Comparison of ENCODE assay signal across 8 cellular contexts in genomic region chr17:17955790-17956341, GRCh38. TPM values are rescaled to one million over a fixed set of nuclear protein-coding genes. Genes with fewer than 3 reads are reported as not detected.
DNase-seq lines count a peak whose midpoint lies in the region; ATAC-seq, FAIRE-seq and TF ChIP-seq lines count a peak whose summit lies in the region.
"Not testable (repeated sequence)": the region's sequence is repeated elsewhere in the genome, so short reads cannot be mapped to it uniquely, and the experiment has no call there.
"Had no signal": no experiment of that assay in that cellular context is flagged by ENCODE, and none has a peak within 500 bp of the region (broad histone marks: within the 10 kb centered on the region; RNA-seq: fewer than 3 reads in every experiment).

No MANE protein-coding gene starts in this region.

- ATAC-seq in GM23338, T-helper 17 cell, HepG2: not testable (repeated sequence)

- in situ Hi-C loops in HepG2 (cut with HindIII; ENCODE audit: extremely low pct_ligation_motif_present, low pct_unique_long_range_greater_than_20kb), result not testable (repeated sequence)

- H3K9ac ChIP-seq in HepG2 (ENCODE audit: insufficient read depth, low read depth, low read length), result not testable (repeated sequence)

- intact Hi-C loops in activated CD4-positive, alpha-beta memory T cell treated with anti-CD3 and anti-CD28 coated beads for 36 hours (cut with micrococcal nuclease), result loop anchor here (10.0 kb wide), 1 partner anchor 229 kb away; the partner anchor contains the start of gene ALKBH5
- intact Hi-C loops in HepG2 (cut with micrococcal nuclease; ENCODE audit: unreplicated experiment), result not testable (repeated sequence)

- not testable (repeated sequence) for TF ChIP-seq CTCF in GM23338 (conservative IDR thresholded peaks at IDR 0.05; ENCODE audit: low read depth in 2 of 2); HepG2 (CRISPR knock-in tag; IDR thresholded peaks at IDR 0.05)

- BruUV-seq in HepG2 (replicated peaks; lab: Mats Ljungman, UMichigan), result not testable (repeated sequence)

- H3K4me3 Mint-ChIP-seq in GM23338; T-helper 17 cell; activated CD4-positive, alpha-beta memory T cell treated with anti-CD3 and anti-CD28 coated beads for 36 hours: not testable (repeated sequence)
- peak overlapping the region; percentile 19 for H3K4me3 Mint-ChIP-seq in activated naive CD8-positive, alpha-beta T cell treated with anti-CD3 and anti-CD28 coated beads for 36 hours

- H3K4me1 ChIP-seq in GM23338 (ENCODE audit: insufficient read depth) (peaks cover 28% of the 10 kb centered on the region), HepG2 (ENCODE audit: insufficient read depth, low read length) (peaks cover 29% of the 10 kb centered on the region)

- TF ChIP-seq RAD21 in HepG2 (CRISPR knock-in tag; IDR thresholded peaks at IDR 0.05), result not testable (repeated sequence)

- H3K9me2 ChIP-seq in GM23338 (ENCODE audit: insufficient read depth), result not testable (repeated sequence)

- peak; percentile 21 for DNase-seq in GM23338 (ENCODE audit: low spot score)
- DNase-seq in T-helper 17 cell; HepG2 (ENCODE audit: low spot score): not testable (repeated sequence)
- DNase-seq in activated CD4-positive, alpha-beta memory T cell treated with anti-CD3 and anti-CD28 coated beads for 36 hours, result peak; percentile 30
- peak; percentile 44 to 54 for DNase-seq in activated T-cell treated with anti-CD3 and anti-CD28 coated beads, Interleukin-2, amount 50 U/mL, for 48 hours
- DNase-seq in activated naive CD8-positive, alpha-beta T cell treated with anti-CD3 and anti-CD28 coated beads for 36 hours, result peak; percentile 48
- DNase-seq in stimulated activated CD4-positive, alpha-beta T cell treated with anti-CD3 and anti-CD28 coated beads, Interleukin-15, amount 100 ng/mL, for 24 hours, result peak; percentile 11

- POLR2A ChIA-PET in activated CD4-positive, alpha-beta memory T cell treated with anti-CD3 and anti-CD28 coated beads for 36 hours (lab: Charles Lee), result interaction anchor here (0.6 kb wide), 1 partner anchor 16 kb away, joined by 3 read pairs; no protein-coding TSS in a partner anchor
- POLR2A ChIA-PET in HepG2 (lab: Yijun Ruan, JAX), result interaction anchor here (0.9 kb wide), 1 partner anchor 12 kb away, joined by 3 read pairs; no protein-coding TSS in a partner anchor

- H3K27me3 ChIP-seq in GM23338 (ENCODE audit: insufficient read depth); HepG2 (ENCODE audit: control insufficient read depth in 1 of 2, insufficient read depth in 2 of 2, low read length in 2 of 2): not testable (repeated sequence)

- not testable (repeated sequence) for FAIRE-seq in HepG2 (lab: Jason Lieb, UNC)

- WGBS in HepG2 (ENCODE audit: low lambda C conversion rate), result 92% methylated on average over 12 of the region's 12 CpGs

- TF ChIP-seq POLR2A in HepG2 (IDR thresholded peaks at IDR 0.05; ENCODE audit: insufficient read depth in 1 of 2, low read depth in 2 of 2, low read length in 2 of 2), result not testable (repeated sequence)

- not testable (repeated sequence) for H3K4me2 ChIP-seq in GM23338; HepG2 (ENCODE audit: low read depth, low read length)

- not testable (repeated sequence) for H3K36me3 ChIP-seq in GM23338 (ENCODE audit: insufficient read depth); HepG2 (replicated peaks in 1 of 2; ENCODE audit: control insufficient read depth in 1 of 2, insufficient read depth in 2 of 2, low read length in 2 of 2)

- not testable (repeated sequence) for H3K4me3 ChIP-seq in GM23338; HepG2 (replicated peaks in 1 of 3; ENCODE audit: insufficient read depth in 1 of 3, low read depth in 2 of 3, low read length in 3 of 3)

- CTCF ChIA-PET in activated CD4-positive, alpha-beta memory T cell treated with anti-CD3 and anti-CD28 coated beads for 36 hours (lab: Charles Lee); HepG2 (lab: Yijun Ruan, JAX; ENCODE audit: low intra/inter-chr PET ratio, low total read pairs): not testable (repeated sequence)

- not testable (repeated sequence) for H3K27ac ChIP-seq in GM23338 (ENCODE audit: low read depth); HepG2 (ENCODE audit: extremely low read length, insufficient read depth, low read length)

- not testable (repeated sequence) for H3K9me3 Mint-ChIP-seq in GM23338; activated CD4-positive, alpha-beta memory T cell treated with anti-CD3 and anti-CD28 coated beads for 36 hours; activated naive CD8-positive, alpha-beta T cell treated with anti-CD3 and anti-CD28 coated beads for 36 hours

- H3K4me1 Mint-ChIP-seq in GM23338 (peaks cover 29% of the 10 kb centered on the region), T-helper 17 cell (peaks cover 51% of the 10 kb centered on the region)
- peaks cover 45% of the 10 kb centered on the region for H3K4me1 Mint-ChIP-seq in activated CD4-positive, alpha-beta memory T cell treated with anti-CD3 and anti-CD28 coated beads for 36 hours (ENCODE audit: low read depth)
- peaks cover 60% of the 10 kb centered on the region for H3K4me1 Mint-ChIP-seq in activated naive CD8-positive, alpha-beta T cell treated with anti-CD3 and anti-CD28 coated beads for 36 hours

- not testable (repeated sequence) for H3K27me3 Mint-ChIP-seq in GM23338 (ENCODE audit: insufficient read depth, low read depth, poor library complexity); T-helper 17 cell; activated CD4-positive, alpha-beta memory T cell treated with anti-CD3 and anti-CD28 coated beads for 36 hours; activated naive CD8-positive, alpha-beta T cell treated with anti-CD3 and anti-CD28 coated beads for 36 hours

- not testable (repeated sequence) for H3K9me3 ChIP-seq in T-helper 17 cell (ENCODE audit: control insufficient read depth, low read length, poor library complexity, severe bottlenecking); HepG2 (ENCODE audit: low read length)

- H3K27ac Mint-ChIP-seq in GM23338, result not testable (repeated sequence)
- H3K27ac Mint-ChIP-seq in T-helper 17 cell, result peak overlapping the region; percentile 24
- H3K27ac Mint-ChIP-seq in activated CD4-positive, alpha-beta memory T cell treated with anti-CD3 and anti-CD28 coated beads for 36 hours, result peak overlapping the region; percentile 46
- peak overlapping the region; percentile 78 for H3K27ac Mint-ChIP-seq in activated naive CD8-positive, alpha-beta T cell treated with anti-CD3 and anti-CD28 coated beads for 36 hours

- H3F3A ChIP-seq in GM23338 (replicated peaks; ENCODE audit: low read depth), result not testable (repeated sequence)

- H4K20me1 ChIP-seq in GM23338 (replicated peaks; ENCODE audit: insufficient read depth); HepG2 (ENCODE audit: insufficient read depth, low read length): not testable (repeated sequence)

- H3K79me2 ChIP-seq in GM23338 (replicated peaks; ENCODE audit: insufficient read depth); HepG2 (ENCODE audit: insufficient read depth, low read length): not testable (repeated sequence)

- H2AFZ ChIP-seq in GM23338; HepG2 (ENCODE audit: low read length): not testable (repeated sequence)

- H3K36me3 Mint-ChIP-seq in GM23338 (ENCODE audit: low read depth); T-helper 17 cell (ENCODE audit: low read depth); activated CD4-positive, alpha-beta memory T cell treated with anti-CD3 and anti-CD28 coated beads for 36 hours: not testable (repeated sequence)
- H3K36me3 Mint-ChIP-seq in activated naive CD8-positive, alpha-beta T cell treated with anti-CD3 and anti-CD28 coated beads for 36 hours, result peaks cover 17% of the 10 kb centered on the region

- not testable (repeated sequence) for TF ChIP-seq EP300 in HepG2 (IDR thresholded peaks at IDR 0.05; ENCODE audit: low read depth in 2 of 2, low read length in 2 of 2); HepG2 (CRISPR knock-in tag; IDR thresholded peaks at IDR 0.05; ENCODE audit: borderline replicate concordance)

RNA-seq across cellular contexts. Expression of gene TOM1L2, which starts 16.3 kb away (rescaled TPM):
- 3.0 and 3.3 TPM in 2 replicates for total RNA-seq in GM23338 (2014; rRNA removed; shearing (Covaris generic))
- 1.7 and 3.3 TPM in 2 replicates for polyA plus RNA-seq in GM23338 (2016; fragmentation: Nextera tagmentation; extraction: Ambion mirVana)
- 10 to 100 TPM; 42.2 to 44.2 TPM for total RNA-seq in T-helper 17 cell
- 10 to 100 TPM; 11.1 to 12.7 TPM for total RNA-seq in activated CD4-positive, alpha-beta memory T cell treated with anti-CD3 and anti-CD28 coated beads for 36 hours
- total RNA-seq in activated naive CD8-positive, alpha-beta T cell treated with anti-CD3 and anti-CD28 coated beads for 36 hours, result 1 to 10 TPM; 8.5 to 9.0 TPM
- total RNA-seq in HepG2 (2016; rRNA removed; fragmentation: Illumina TruSeq; extraction: Trizol), result 4.5 and 4.7 TPM in 2 replicates
- total RNA-seq in HepG2 (2016; cell fraction: cytosol; rRNA removed; fragmentation: Illumina TruSeq; extraction: Trizol; ENCODE audit: low read depth), result 1.0 and 1.2 TPM in 2 replicates
- 3.8 and 3.9 TPM in 2 replicates for total RNA-seq in HepG2 (2016; cell fraction: insoluble cytoplasmic fraction; rRNA removed; fragmentation: Illumina TruSeq; extraction: Trizol)
- total RNA-seq in HepG2 (2016; cell fraction: membrane; rRNA removed; fragmentation: Illumina TruSeq; extraction: Trizol), result 2.5 and 3.4 TPM in 2 replicates
- total RNA-seq in HepG2 (2016; cell fraction: nucleus; rRNA removed; fragmentation: Illumina TruSeq; extraction: Trizol), result 4.6 and 5.4 TPM in 2 replicates
- polyA plus RNA-seq in HepG2 (2011; rRNA removed), result 7.4 and 9.1 TPM in 2 replicates
- polyA plus RNA-seq in HepG2 (2011; cell fraction: cytosol; rRNA removed), result 4.5 and 4.8 TPM in 2 replicates
- 16.8 and 18.7 TPM in 2 replicates for polyA plus RNA-seq in HepG2 (2011; cell fraction: nucleus; rRNA removed)
- polyA plus RNA-seq in HepG2 (2012), result 5.5 and 5.7 TPM in 2 replicates
- polyA plus RNA-seq in HepG2 (2016; cell fraction: cytosol; fragmentation: Illumina TruSeq; extraction: Trizol; ENCODE audit: low read depth), result 0.55 and 0.60 TPM in 2 replicates
- polyA plus RNA-seq in HepG2 (2016; cell fraction: insoluble cytoplasmic fraction; fragmentation: Illumina TruSeq; extraction: Trizol; ENCODE audit: low read depth), result 2.0 and 3.7 TPM in 2 replicates
- 1.2 and 1.4 TPM in 2 replicates for polyA plus RNA-seq in HepG2 (2016; cell fraction: membrane; fragmentation: Illumina TruSeq; extraction: Trizol; ENCODE audit: low read depth)
- polyA plus RNA-seq in HepG2 (2016; cell fraction: nucleus; fragmentation: Illumina TruSeq; extraction: Trizol; ENCODE audit: insufficient read depth, low read depth), result 8.1 and 9.2 TPM in 2 replicates
- polyA minus RNA-seq in HepG2 (2011; rRNA and poly(A)+ RNA removed; ENCODE audit: low replicate concordance), result 15.0 and 27.1 TPM in 2 replicates
- 4.9 and 5.5 TPM in 2 replicates for polyA minus RNA-seq in HepG2 (2011; cell fraction: cytosol; rRNA and poly(A)+ RNA removed)
- polyA minus RNA-seq in HepG2 (2011; cell fraction: nucleus; rRNA and poly(A)+ RNA removed), result 9.8 and 14.0 TPM in 2 replicates

RNA-seq across cellular contexts. Expression of gene DRC3, which starts 16.8 kb away (rescaled TPM):
- not detected in 2 replicates for total RNA-seq in GM23338 (2014; rRNA removed; shearing (Covaris generic))
- 0.42 and 1.1 TPM in 2 replicates for polyA plus RNA-seq in GM23338 (2016; fragmentation: Nextera tagmentation; extraction: Ambion mirVana)
- not detected for total RNA-seq in T-helper 17 cell
- total RNA-seq in activated CD4-positive, alpha-beta memory T cell treated with anti-CD3 and anti-CD28 coated beads for 36 hours, result under 1 TPM; 0.34 to 0.52 TPM
- total RNA-seq in activated naive CD8-positive, alpha-beta T cell treated with anti-CD3 and anti-CD28 coated beads for 36 hours, result under 1 TPM; 0.18 to 0.52 TPM
- 0.53 and 0.73 TPM in 2 replicates for total RNA-seq in HepG2 (2016; rRNA removed; fragmentation: Illumina TruSeq; extraction: Trizol)
- total RNA-seq in HepG2 (2016; cell fraction: cytosol; rRNA removed; fragmentation: Illumina TruSeq; extraction: Trizol; ENCODE audit: low read depth), result under 0.01 and 0.35 TPM in 2 replicates
- total RNA-seq in HepG2 (2016; cell fraction: insoluble cytoplasmic fraction; rRNA removed; fragmentation: Illumina TruSeq; extraction: Trizol), result 0.24 and 1.0 TPM in 2 replicates
- 0.24 and 0.53 TPM in 2 replicates for total RNA-seq in HepG2 (2016; cell fraction: membrane; rRNA removed; fragmentation: Illumina TruSeq; extraction: Trizol)
- 0.31 and 1.1 TPM in 2 replicates for total RNA-seq in HepG2 (2016; cell fraction: nucleus; rRNA removed; fragmentation: Illumina TruSeq; extraction: Trizol)
- 0.54 and 0.87 TPM in 2 replicates for polyA plus RNA-seq in HepG2 (2011; rRNA removed)
- 0.21 TPM in 2 replicates for polyA plus RNA-seq in HepG2 (2011; cell fraction: cytosol; rRNA removed)
- 1.6 and 2.3 TPM in 2 replicates for polyA plus RNA-seq in HepG2 (2011; cell fraction: nucleus; rRNA removed)
- polyA plus RNA-seq in HepG2 (2012), result 1.1 and 1.8 TPM in 2 replicates
- not detected in 2 replicates for polyA plus RNA-seq in HepG2 (2016; cell fraction: cytosol; fragmentation: Illumina TruSeq; extraction: Trizol; ENCODE audit: low read depth)
- polyA plus RNA-seq in HepG2 (2016; cell fraction: insoluble cytoplasmic fraction; fragmentation: Illumina TruSeq; extraction: Trizol; ENCODE audit: low read depth), result 0.37 TPM in 1 of 2 replicates, not detected in the other
- not detected in 2 replicates for polyA plus RNA-seq in HepG2 (2016; cell fraction: membrane; fragmentation: Illumina TruSeq; extraction: Trizol; ENCODE audit: low read depth)
- polyA plus RNA-seq in HepG2 (2016; cell fraction: nucleus; fragmentation: Illumina TruSeq; extraction: Trizol; ENCODE audit: insufficient read depth, low read depth), result 0.95 and 2.5 TPM in 2 replicates
- polyA minus RNA-seq in HepG2 (2011; rRNA and poly(A)+ RNA removed; ENCODE audit: low replicate concordance), result 0.68 and 1.7 TPM in 2 replicates
- not detected in 2 replicates for polyA minus RNA-seq in HepG2 (2011; cell fraction: cytosol; rRNA and poly(A)+ RNA removed)
- 1.1 and 1.3 TPM in 2 replicates for polyA minus RNA-seq in HepG2 (2011; cell fraction: nucleus; rRNA and poly(A)+ RNA removed)
- total RNA-seq: H4 had no signal
